In the genomic region with DNA sequence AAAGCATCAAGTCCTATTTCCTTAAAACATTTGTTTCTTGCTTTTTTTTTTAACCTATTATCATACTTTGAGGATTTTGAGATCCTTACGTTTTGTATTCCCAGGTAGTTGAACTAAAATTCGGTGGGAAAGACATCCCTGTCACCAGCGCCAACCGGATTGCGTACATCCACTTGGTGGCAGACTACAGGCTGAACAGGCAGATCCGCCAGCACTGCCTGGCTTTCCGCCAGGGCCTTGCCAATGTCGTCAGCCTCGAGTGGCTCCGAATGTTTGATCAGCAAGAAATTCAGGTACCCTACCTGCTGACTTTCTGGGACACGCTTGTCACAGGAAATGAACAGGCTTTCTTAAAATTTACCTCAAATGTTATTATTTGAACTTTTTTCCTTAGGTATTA, we compare ENCODE assay signal across 10 cellular contexts.
A peak's percentile ranks its signal among the peaks of the same experiment; 100 is the strongest.
DNase-seq lines count a peak whose midpoint lies in the region; ATAC-seq, FAIRE-seq and TF ChIP-seq lines count a peak whose summit lies in the region.
"Had no signal": no experiment of that assay in that cellular context is flagged by ENCODE, and none has a peak within 500 bp of the region (broad histone marks: within the 10 kb centered on the region; RNA-seq: fewer than 3 reads in every experiment).

No MANE protein-coding gene starts in this region.

- ATAC-seq in Panc1, result no peak

- H3K27ac ChIP-seq in Panc1 (ENCODE audit: low read length) (no peak overlapping the region), testis (no peak overlapping the region), kidney (ENCODE audit: low read depth in 2 of 2, low read length in 2 of 2) (no peak overlapping the region)

- FAIRE-seq in kidney (lab: Jason Lieb, UNC), result no peak

- no peak for TF ChIP-seq POLR2A in testis (IDR thresholded peaks at IDR 0.05)

- H3K27me3 ChIP-seq in Panc1 (ENCODE audit: control insufficient read depth, insufficient read depth, low read length) (no peaks in the 10 kb centered on the region), testis (no peaks in the 10 kb centered on the region)

- intact Hi-C loops in Panc1 (cut with micrococcal nuclease; ENCODE audit: unreplicated experiment), result no loop called here
- intact Hi-C loops in testis (cut with DNase I; ENCODE audit: low total_unique reads), result no loop called here
- intact Hi-C loops in kidney (cut with DNase I), result no loop called here

- DNase-seq in NCI-H748 (lab: John Stamatoyannopoulos, UW; ENCODE audit: unreplicated experiment) (peak; percentile 33), NCI-H748 treated with DMSO at 0.1 percent for 48 hours (lab: John Stamatoyannopoulos, UW) (no peak), Panc1 (ENCODE audit: low read depth, low spot score) (no peak), hippocampal formation (lab: John Stamatoyannopoulos, UW) (peak; percentile 26 to 36), testis (peak; percentile 56), GM19238 (ENCODE audit: insufficient read length, low spot score) (no peak), kidney (no peak)
- no peak for DNase-seq in stimulated activated CD4-positive, alpha-beta T cell treated with anti-CD3 and anti-CD28 coated beads, Interleukin-2, amount 100 ng/mL, for 48 hours
- DNase-seq: NCI-H526 treated with DMSO at 0.1 percent for 48 hours, T1000 had no signal

- POLR2A ChIA-PET in Panc1 (lab: Charles Lee), result no interaction called here

- TF ChIP-seq CTCF in Panc1 (IDR thresholded peaks at IDR 0.05) (no peak), testis (IDR thresholded peaks at IDR 0.05) (no peak), kidney (IDR thresholded peaks at IDR 0.05; ENCODE audit: borderline replicate concordance, extremely low read depth, insufficient read depth) (no peak)

- H3K36me3 ChIP-seq in Panc1 (ENCODE audit: control insufficient read depth, insufficient read depth, low read length), result peaks cover 21% of the 10 kb centered on the region
- no peaks in the 10 kb centered on the region for H3K36me3 ChIP-seq in testis (ENCODE audit: low read depth, missing control alignments)
- peaks cover 19 to 26% of the 10 kb centered on the region in 2 donors for H3K36me3 ChIP-seq in kidney (ENCODE audit: control insufficient read depth in 1 of 2, insufficient read depth in 2 of 2, low read length in 2 of 2)

- H3K9ac ChIP-seq in kidney (ENCODE audit: low read length in 2 of 2), result no peak overlapping the region

- BruUV-seq in Panc1 (replicated peaks; lab: Mats Ljungman, UMichigan), result TSS peak; percentile 27

- in situ Hi-C loops in Panc1 (cut with HindIII; ENCODE audit: low pct_unique_long_range_greater_than_20kb, low sequenced_read_pairs), result no loop called here

- H3K4me1 ChIP-seq in Panc1 (ENCODE audit: control insufficient read depth, insufficient read depth, low read length) (no peaks in the 10 kb centered on the region), testis (no peaks in the 10 kb centered on the region), kidney (ENCODE audit: control insufficient read depth in 1 of 2, insufficient read depth in 1 of 2, low read depth in 1 of 2, low read length in 2 of 2) (no peaks in the 10 kb centered on the region)

- no peaks in the 10 kb centered on the region for H3K9me3 ChIP-seq in Panc1 (ENCODE audit: control insufficient read depth, insufficient read depth, low read depth, low read length)
- H3K9me3 ChIP-seq in testis, result no peaks in the 10 kb centered on the region
- no peaks in the 10 kb centered on the region for H3K9me3 ChIP-seq in kidney (ENCODE audit: control insufficient read depth in 1 of 2, low read length in 2 of 2)

- 76 to 89% methylated on average over 11 of the region's 11 CpGs for WGBS in testis, 2 donors

- no peak overlapping the region for H3K4me3 ChIP-seq in Panc1 (ENCODE audit: low read depth in 2 of 2, low read length in 2 of 2)
- H3K4me3 ChIP-seq in testis, result no peak overlapping the region
- H3K4me3 ChIP-seq in kidney (ENCODE audit: low read length in 2 of 2), result no peak overlapping the region

- CTCF ChIA-PET in Panc1 (lab: Charles Lee), result interaction anchor here (0.7 kb wide), 1 partner anchor 327 kb away, joined by 3 read pairs; no protein-coding TSS in a partner anchor

Comparison
In these comparisons a context has a peak if more than half of its experiments do, and no peak if none do; other contexts are left out.
1. DNase-seq: peak in NCI-H748 (single experiment), hippocampal formation (2 of 2) and testis (single experiment); none in NCI-H748 treated with DMSO at 0.1 percent for 48 hours (single experiment), Panc1 (single experiment), stimulated activated CD4-positive, alpha-beta T cell treated with anti-CD3 and anti-CD28 coated beads, Interleukin-2, amount 100 ng/mL, for 48 hours (0 of 2), GM19238 (single experiment) and kidney (single experiment).